8 cellular contexts compared by ENCODE assay signal in genomic region chrX:38327007-38327774, GRCh38. TPM values are rescaled to one million over a fixed set of nuclear protein-coding genes. Genes with fewer than 3 reads are reported as not detected.
DNase-seq lines count a peak whose midpoint lies in the region; ATAC-seq and TF ChIP-seq lines count a peak whose summit lies in the region.

TSS of gene RPGR (minus strand) at chrX:38327509. CDS start at chrX:38327367, 142 bp downstream.

- no peaks in the 10 kb centered on the region for H3K27me3 Mint-ChIP-seq in CD4-positive, CD25-positive, alpha-beta regulatory T cell

- H3K9me3 Mint-ChIP-seq in CD4-positive, CD25-positive, alpha-beta regulatory T cell, result no peaks in the 10 kb centered on the region

- peaks cover 3 to 37% (median 24%) of the 10 kb centered on the region in 4 donors for H3K4me1 Mint-ChIP-seq in CD4-positive, CD25-positive, alpha-beta regulatory T cell

- H3K36me3 Mint-ChIP-seq in CD4-positive, CD25-positive, alpha-beta regulatory T cell, result no peaks in the 10 kb centered on the region

- no peaks in the 10 kb centered on the region for H3K36me3 ChIP-seq in CD4-positive, CD25-positive, alpha-beta regulatory T cell (ENCODE audit: control insufficient read depth, insufficient read depth, low read length)

- H3K27me3 ChIP-seq in CD4-positive, CD25-positive, alpha-beta regulatory T cell (ENCODE audit: control insufficient read depth, insufficient read depth, low read length), result no peaks in the 10 kb centered on the region
- peaks cover 0 to 35% (median under 1%) of the 10 kb centered on the region in 45 donors for H3K27me3 ChIP-seq in dorsolateral prefrontal cortex

- H3K4me3 Mint-ChIP-seq in CD4-positive, CD25-positive, alpha-beta regulatory T cell, result peak within 1 kb of the TSS; percentile 92 to 97 (median 96)

- H3K27ac ChIP-seq in CD4-positive, CD25-positive, alpha-beta regulatory T cell (ENCODE audit: insufficient read depth, low read length, poor library complexity, severe bottlenecking), result peak within 1 kb of the TSS; percentile 79
- peak within 1 kb of the TSS in 53 of 59 donors; percentile 23 to 84 (median 69) for H3K27ac ChIP-seq in dorsolateral prefrontal cortex

- intact Hi-C loops in dorsolateral prefrontal cortex (cut with DNase I) (loop anchor here in 1 of 2 donors (10.0 kb wide), 1 partner anchor 132 kb away; no protein-coding TSS in a partner anchor), lower leg skin (cut with DNase I; ENCODE audit: low total_unique reads) (no loop called here)

- TF ChIP-seq CTCF in dorsolateral prefrontal cortex (IDR thresholded peaks at IDR 0.05 in 54 of 56, conservative IDR thresholded peaks at IDR 0.05 in 2 of 56; ENCODE audit: low read depth in 1 of 56, partially characterized antibody in 56 of 56), result peak; percentile 37 to 88 (median 75)
- TF ChIP-seq CTCF in lower leg skin (IDR thresholded peaks at IDR 0.05), result no peak

- peak within 1 kb of the TSS; percentile 94 to 95 (median 94) for H3K27ac Mint-ChIP-seq in CD4-positive, CD25-positive, alpha-beta regulatory T cell

- H3K9me3 ChIP-seq in CD4-positive, CD25-positive, alpha-beta regulatory T cell (ENCODE audit: control insufficient read depth in 2 of 2, low read length in 2 of 2), result no peaks in the 10 kb centered on the region

- H3K4me1 ChIP-seq in CD4-positive, CD25-positive, alpha-beta regulatory T cell (ENCODE audit: control insufficient read depth, insufficient read depth, low read length, poor library complexity, severe bottlenecking), result peaks cover 10% of the 10 kb centered on the region

- DNase-seq in CD4-positive, CD25-positive, alpha-beta regulatory T cell, result peak; percentile 84 to 93 (median 90)
- DNase-seq in NCI-H748 (lab: John Stamatoyannopoulos, UW; ENCODE audit: unreplicated experiment) (peak; percentile 94), dorsolateral prefrontal cortex (peak; percentile 83 to 93 (median 90)), lower leg skin (ENCODE audit: low spot score in 2 of 2) (peak; percentile 89 to 98)
- peak; percentile 90 to 92 for DNase-seq in activated CD4-positive, alpha-beta T cell treated with anti-CD3 and anti-CD28 coated beads, Interleukin-2, amount 50 U/mL, for 48 hours
- DNase-seq in stimulated activated CD4-positive, alpha-beta T cell treated with anti-CD3 and anti-CD28 coated beads, Interleukin-4, amount 100 ng/mL, for 4 hours, result peak; percentile 85 to 86

- TF ChIP-seq POLR2A in lower leg skin (IDR thresholded peaks at IDR 0.05), result no peak

- peak; percentile 95 to 98 for ATAC-seq in CD4-positive, CD25-positive, alpha-beta regulatory T cell (ENCODE audit: low read depth in 2 of 2)
- ATAC-seq in GM19397 (IDR thresholded peaks at IDR 0.05; ENCODE audit: unreplicated experiment) (peak; percentile 98), HG03565 (IDR thresholded peaks at IDR 0.05; ENCODE audit: unreplicated experiment) (peak; percentile 88)

- 0 to 47% methylated on average over 12 to 45 of the region's 67 CpGs for WGBS in lower leg skin, 2 donors

- peak within 1 kb of the TSS; percentile 74 for H3K4me3 ChIP-seq in CD4-positive, CD25-positive, alpha-beta regulatory T cell (ENCODE audit: low read depth, low read length)
- peak within 1 kb of the TSS; percentile 47 to 82 (median 68) for H3K4me3 ChIP-seq in dorsolateral prefrontal cortex
- peak within 1 kb of the TSS; percentile 50 for H3K4me3 ChIP-seq in lower leg skin (ENCODE audit: low read depth, poor library complexity, severe bottlenecking)

RNA-seq across cellular contexts. Expression of gene RPGR, which starts in this region (rescaled TPM):
- 18.1 TPM for total RNA-seq in CD4-positive, CD25-positive, alpha-beta regulatory T cell
- 1 to 10 TPM; 3.8 to 5.1 (median 4.6) TPM for polyA plus RNA-seq in CD4-positive, CD25-positive, alpha-beta regulatory T cell
- total RNA-seq in dorsolateral prefrontal cortex (10 to 100 TPM in 116 of 120 experiments, 1 to 10 TPM in 4; 8.2 to 33.6 (median 16.5) TPM), lower leg skin (10 to 100 TPM in 2 of 4 donors, 1 to 10 TPM in 2; 4.1 to 33.4 (median 19.4) TPM)

Comparison
In these comparisons a context has a peak if more than half of its experiments do, and no peak if none do; other contexts are left out.
1. Peak in every context shown above with its lines: DNase-seq, ATAC-seq, H3K4me3 ChIP-seq and H3K27ac ChIP-seq.
2. CTCF ChIP-seq: peak in dorsolateral prefrontal cortex (56 of 56); none in lower leg skin (0 of 3).